Comparison of ENCODE assay signal across 1 cellular context in genomic region chr2:47016172-47016913, GRCh38.
TF ChIP-seq lines count a peak whose summit lies in the region.

No MANE protein-coding gene starts in this region.

TF ChIP-seq in GM23338, 12 proteins besides CTCF, POLR2A, EP300 and RAD21 (continued from another document):
- TF ChIP-seq, protein P1, sequence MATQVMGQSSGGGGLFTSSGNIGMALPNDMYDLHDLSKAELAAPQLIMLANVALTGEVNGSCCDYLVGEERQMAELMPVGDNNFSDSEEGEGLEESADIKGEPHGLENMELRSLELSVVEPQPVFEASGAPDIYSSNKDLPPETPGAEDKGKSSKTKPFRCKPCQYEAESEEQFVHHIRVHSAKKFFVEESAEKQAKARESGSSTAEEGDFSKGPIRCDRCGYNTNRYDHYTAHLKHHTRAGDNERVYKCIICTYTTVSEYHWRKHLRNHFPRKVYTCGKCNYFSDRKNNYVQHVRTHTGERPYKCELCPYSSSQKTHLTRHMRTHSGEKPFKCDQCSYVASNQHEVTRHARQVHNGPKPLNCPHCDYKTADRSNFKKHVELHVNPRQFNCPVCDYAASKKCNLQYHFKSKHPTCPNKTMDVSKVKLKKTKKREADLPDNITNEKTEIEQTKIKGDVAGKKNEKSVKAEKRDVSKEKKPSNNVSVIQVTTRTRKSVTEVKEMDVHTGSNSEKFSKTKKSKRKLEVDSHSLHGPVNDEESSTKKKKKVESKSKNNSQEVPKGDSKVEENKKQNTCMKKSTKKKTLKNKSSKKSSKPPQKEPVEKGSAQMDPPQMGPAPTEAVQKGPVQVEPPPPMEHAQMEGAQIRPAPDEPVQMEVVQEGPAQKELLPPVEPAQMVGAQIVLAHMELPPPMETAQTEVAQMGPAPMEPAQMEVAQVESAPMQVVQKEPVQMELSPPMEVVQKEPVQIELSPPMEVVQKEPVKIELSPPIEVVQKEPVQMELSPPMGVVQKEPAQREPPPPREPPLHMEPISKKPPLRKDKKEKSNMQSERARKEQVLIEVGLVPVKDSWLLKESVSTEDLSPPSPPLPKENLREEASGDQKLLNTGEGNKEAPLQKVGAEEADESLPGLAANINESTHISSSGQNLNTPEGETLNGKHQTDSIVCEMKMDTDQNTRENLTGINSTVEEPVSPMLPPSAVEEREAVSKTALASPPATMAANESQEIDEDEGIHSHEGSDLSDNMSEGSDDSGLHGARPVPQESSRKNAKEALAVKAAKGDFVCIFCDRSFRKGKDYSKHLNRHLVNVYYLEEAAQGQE (IDR thresholded peaks at IDR 0.05; ENCODE audit: unreplicated experiment), result no peak
- TF ChIP-seq POLR2AphosphoS5 (IDR thresholded peaks at IDR 0.05; ENCODE audit: low read depth), result no peak
